8 cellular contexts compared by ENCODE assay signal in the genomic region with DNA sequence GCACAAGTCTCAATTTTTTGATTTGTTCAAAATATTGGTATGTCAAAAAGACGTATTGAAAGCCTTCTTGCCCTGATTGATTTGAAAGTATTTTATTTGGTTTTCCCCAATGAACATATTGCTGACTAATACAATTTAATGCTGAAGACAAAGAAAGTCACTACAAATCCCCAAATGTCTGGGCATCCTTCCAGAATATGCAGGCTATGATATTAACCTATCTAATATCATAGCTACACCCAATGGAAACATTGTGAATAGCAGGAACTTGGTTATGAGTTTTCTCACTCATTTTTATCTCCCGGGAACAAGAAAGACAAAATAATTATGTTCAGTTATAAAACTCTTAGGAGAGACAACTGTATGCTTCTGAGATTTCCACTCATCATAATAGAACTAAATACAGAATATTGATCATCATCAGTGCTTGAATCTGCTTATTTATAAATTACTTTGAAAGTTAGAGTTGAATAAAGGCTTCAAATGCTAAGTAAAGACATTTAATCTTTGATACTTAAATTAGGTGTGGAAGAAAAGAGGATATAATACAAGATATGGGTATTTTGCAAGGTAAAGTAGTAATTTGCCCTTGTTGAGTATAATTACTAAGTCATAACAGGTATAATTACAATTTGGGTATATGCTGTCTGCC.
DNase-seq lines count a peak whose midpoint lies in the region; ATAC-seq and TF ChIP-seq lines count a peak whose summit lies in the region.

No MANE protein-coding gene starts in this region.

- peak overlapping the region; percentile 52 for H3K4me3 ChIP-seq in SK-N-MC
- H3K4me3 ChIP-seq in right atrium auricular region = no peak overlapping the region
- no peak overlapping the region for H3K4me3 ChIP-seq in vagina
- no peak overlapping the region for H3K4me3 ChIP-seq in CD8-positive, alpha-beta T cell (ENCODE audit: low read depth, low read length)

- H3K27me3 Mint-ChIP-seq in CD8-positive, alpha-beta T cell (ENCODE audit: low read depth) = no peaks in the 10 kb centered on the region

- H3K27ac ChIP-seq in SK-N-MC (peak overlapping the region; percentile 76; the same call in 1 of the 2 replicates), right atrium auricular region (no peak overlapping the region), vagina (no peak overlapping the region)
- no peak overlapping the region for H3K27ac ChIP-seq in CD8-positive, alpha-beta T cell (ENCODE audit: low read depth, low read length)

- CTCF ChIA-PET in CD8-positive, alpha-beta T cell (lab: Charles Lee) = no interaction called here
- CTCF ChIA-PET in HEK293T (lab: Yijun Ruan, JAX) = interaction anchor here (1.3 kb wide), 1 partner anchor 330 kb away, joined by 3 read pairs; no protein-coding TSS in a partner anchor

- H3K9me3 ChIP-seq in SK-N-MC (ENCODE audit: low read depth, low read length) (no peaks in the 10 kb centered on the region), right atrium auricular region (no peaks in the 10 kb centered on the region), vagina (no peaks in the 10 kb centered on the region)
- H3K9me3 ChIP-seq in CD8-positive, alpha-beta T cell (ENCODE audit: low read length) = no peaks in the 10 kb centered on the region

- intact Hi-C loops in vagina (cut with DNase I) = loop anchor here (10.0 kb wide), 1 partner anchor 850 kb away; no protein-coding TSS in a partner anchor
- intact Hi-C loops in CD8-positive, alpha-beta T cell (cut with DNase I, micrococcal nuclease) = no loop called here

- POLR2A ChIA-PET in CD8-positive, alpha-beta T cell (lab: Charles Lee) = no interaction called here
- POLR2A ChIA-PET in HEK293T (lab: Yijun Ruan, JAX) = no interaction called here

- H3K9ac ChIP-seq in SK-N-MC (ENCODE audit: insufficient read length) = peak overlapping the region; percentile 47

- H3K4me1 ChIP-seq in right atrium auricular region = peaks cover 0 to 33% of the 10 kb centered on the region in 2 donors
- H3K4me1 ChIP-seq in vagina = peaks cover 12% of the 10 kb centered on the region
- no peaks in the 10 kb centered on the region for H3K4me1 ChIP-seq in CD8-positive, alpha-beta T cell (ENCODE audit: insufficient read depth, low read length)

- no peaks in the 10 kb centered on the region for H3K4me1 Mint-ChIP-seq in CD8-positive, alpha-beta T cell (ENCODE audit: low read depth)

- TF ChIP-seq CTCF in right atrium auricular region (IDR thresholded peaks at IDR 0.05) (peak; percentile 53 to 77), vagina (IDR thresholded peaks at IDR 0.05) (peak in 2 of 3 experiments; percentile 1 to 31)
- no peak for TF ChIP-seq CTCF in CD8-positive, alpha-beta T cell (IDR thresholded peaks at IDR 0.05)

- ATAC-seq in GM18907 (IDR thresholded peaks at IDR 0.05; ENCODE audit: unreplicated experiment) = no peak
- no peak for ATAC-seq in CD8-positive, alpha-beta T cell

- H3K4me3 Mint-ChIP-seq in CD8-positive, alpha-beta T cell = no peak overlapping the region

- H3K36me3 Mint-ChIP-seq in CD8-positive, alpha-beta T cell = no peaks in the 10 kb centered on the region

- TF ChIP-seq POLR2A in vagina (IDR thresholded peaks at IDR 0.05) = no peak

- DNase-seq in NCI-H2227 (lab: John Stamatoyannopoulos, UW; ENCODE audit: unreplicated experiment) = peak; percentile 5
- DNase-seq in NCI-H2227 treated with DMSO at 0.1 percent for 48 hours (lab: John Stamatoyannopoulos, UW) = no peak
- DNase-seq in SK-N-MC (ENCODE audit: low read depth, low spot score) = peak; percentile 61
- DNase-seq in right atrium auricular region (ENCODE audit: low spot score) = no peak
- no peak for DNase-seq in vagina (ENCODE audit: extremely low spot score in 2 of 2)
- no peak for DNase-seq in CD8-positive, alpha-beta T cell
- no peak for DNase-seq in HEK293T (ENCODE audit: extremely low spot score)

- H3K27ac Mint-ChIP-seq in CD8-positive, alpha-beta T cell = no peak overlapping the region

- no peaks in the 10 kb centered on the region for H3K9me3 Mint-ChIP-seq in CD8-positive, alpha-beta T cell

- H3K27me3 ChIP-seq in right atrium auricular region (no peaks in the 10 kb centered on the region), vagina (no peaks in the 10 kb centered on the region)
- no peaks in the 10 kb centered on the region for H3K27me3 ChIP-seq in CD8-positive, alpha-beta T cell (ENCODE audit: insufficient read depth, low read length)

- no peaks in the 10 kb centered on the region for H3K36me3 ChIP-seq in SK-N-MC (ENCODE audit: insufficient read depth, low read length)
- no peaks in the 10 kb centered on the region for H3K36me3 ChIP-seq in right atrium auricular region
- no peaks in the 10 kb centered on the region for H3K36me3 ChIP-seq in vagina
- no peaks in the 10 kb centered on the region for H3K36me3 ChIP-seq in CD8-positive, alpha-beta T cell (ENCODE audit: insufficient read depth, low read length)

TF ChIP-seq in HEK293T, 16 proteins besides CTCF, POLR2A, EP300 and RAD21:
- TF ChIP-seq SUZ12 (IDR thresholded peaks at IDR 0.05) (no peak), FOXM1 (IDR thresholded peaks at IDR 0.05; ENCODE audit: borderline replicate concordance) (no peak)

Comparison
In these comparisons a context has a peak if more than half of its experiments do, and no peak if none do; other contexts are left out.
1. DNase-seq: peak in NCI-H2227 (single experiment) and SK-N-MC (single experiment); none in NCI-H2227 treated with DMSO at 0.1 percent for 48 hours (single experiment), right atrium auricular region (single experiment), vagina (0 of 2), CD8-positive, alpha-beta T cell (0 of 7) and HEK293T (single experiment).